1 cellular context compared by ENCODE assay signal in the genomic region with DNA sequence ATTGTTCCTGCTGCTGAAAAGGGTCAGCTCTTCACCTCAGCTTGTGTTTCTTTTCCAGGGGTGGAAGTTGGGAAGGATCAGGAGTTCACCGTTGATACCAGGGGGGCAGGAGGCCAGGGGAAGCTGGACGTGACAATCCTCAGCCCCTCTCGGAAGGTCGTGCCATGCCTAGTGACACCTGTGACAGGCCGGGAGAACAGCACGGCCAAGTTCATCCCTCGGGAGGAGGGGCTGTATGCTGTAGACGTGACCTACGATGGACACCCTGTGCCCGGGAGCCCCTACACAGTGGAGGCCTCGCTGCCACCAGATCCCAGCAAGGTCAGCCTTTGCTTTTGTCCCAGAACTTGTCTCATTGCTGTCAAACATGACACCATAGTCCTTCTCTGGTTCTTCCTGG.
TF ChIP-seq lines count a peak whose summit lies in the region.

No MANE protein-coding gene starts in this region.

TF ChIP-seq in IMR-90, 13 proteins besides CTCF, POLR2A, EP300 and RAD21 (continued from another document):
- TF ChIP-seq, protein P1, sequence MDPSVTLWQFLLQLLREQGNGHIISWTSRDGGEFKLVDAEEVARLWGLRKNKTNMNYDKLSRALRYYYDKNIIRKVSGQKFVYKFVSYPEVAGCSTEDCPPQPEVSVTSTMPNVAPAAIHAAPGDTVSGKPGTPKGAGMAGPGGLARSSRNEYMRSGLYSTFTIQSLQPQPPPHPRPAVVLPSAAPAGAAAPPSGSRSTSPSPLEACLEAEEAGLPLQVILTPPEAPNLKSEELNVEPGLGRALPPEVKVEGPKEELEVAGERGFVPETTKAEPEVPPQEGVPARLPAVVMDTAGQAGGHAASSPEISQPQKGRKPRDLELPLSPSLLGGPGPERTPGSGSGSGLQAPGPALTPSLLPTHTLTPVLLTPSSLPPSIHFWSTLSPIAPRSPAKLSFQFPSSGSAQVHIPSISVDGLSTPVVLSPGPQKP (IDR thresholded peaks at IDR 0.05; ENCODE audit: borderline replicate concordance, low read depth, low read length) = no peak
- TF ChIP-seq MXI1 (IDR thresholded peaks at IDR 0.05; ENCODE audit: borderline replicate concordance, low read depth, low read length) (no peak), CHD1 (IDR thresholded peaks at IDR 0.05; ENCODE audit: low read depth, low read length) (no peak), BHLHE40 (IDR thresholded peaks at IDR 0.05; ENCODE audit: low read depth, low read length) (no peak), MAZ (IDR thresholded peaks at IDR 0.05; ENCODE audit: borderline replicate concordance, low read depth, low read length) (no peak), MAFK (IDR thresholded peaks at IDR 0.05; ENCODE audit: low read depth, low read length) (no peak), FOS (IDR thresholded peaks at IDR 0.05; ENCODE audit: low read depth, low read length) (no peak)
- TF ChIP-seq, protein P2, sequence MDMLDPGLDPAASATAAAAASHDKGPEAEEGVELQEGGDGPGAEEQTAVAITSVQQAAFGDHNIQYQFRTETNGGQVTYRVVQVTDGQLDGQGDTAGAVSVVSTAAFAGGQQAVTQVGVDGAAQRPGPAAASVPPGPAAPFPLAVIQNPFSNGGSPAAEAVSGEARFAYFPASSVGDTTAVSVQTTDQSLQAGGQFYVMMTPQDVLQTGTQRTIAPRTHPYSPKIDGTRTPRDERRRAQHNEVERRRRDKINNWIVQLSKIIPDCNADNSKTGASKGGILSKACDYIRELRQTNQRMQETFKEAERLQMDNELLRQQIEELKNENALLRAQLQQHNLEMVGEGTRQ (IDR thresholded peaks at IDR 0.05; ENCODE audit: low read depth, low read length) = no peak
TF ChIP-seq in IMR-90: peak in this region for 0.
